ENCODE assay signal across 9 cellular contexts in the genomic region with DNA sequence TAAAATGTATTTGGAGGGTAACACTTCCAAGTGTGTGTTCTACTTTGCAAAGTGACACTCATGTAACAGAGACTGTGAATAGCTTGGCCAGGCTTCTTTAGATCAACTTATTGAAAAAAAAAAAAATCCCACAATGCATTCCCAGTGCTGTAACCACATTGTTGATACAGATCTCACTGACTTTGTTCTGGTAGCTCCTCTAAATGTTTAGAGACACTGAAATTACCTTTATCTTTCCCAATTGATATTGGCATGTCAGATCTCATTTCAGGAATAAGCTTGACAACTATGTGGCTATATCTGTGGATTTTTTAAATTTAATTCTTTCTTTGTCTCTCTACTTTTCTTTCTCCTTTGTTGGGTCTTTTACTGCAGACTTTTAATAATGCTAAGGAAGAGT.
"Had no signal": no experiment of that assay in that cellular context is flagged by ENCODE, and none has a peak within 500 bp of the region (broad histone marks: within the 10 kb centered on the region; RNA-seq: fewer than 3 reads in every experiment).

No MANE protein-coding gene starts in this region.

- H2AFZ ChIP-seq: GM23248, GM23338 had no signal

- DNase-seq: GM23248, GOT3, H7, H9, HCEC 1CT, HFFc6 had no signal

- ATAC-seq: GM23338, HCT116 had no signal

- H3K9ac ChIP-seq: GM23248 had no signal

- H3K27ac ChIP-seq: GM23248 had no signal

- H3K4me1 ChIP-seq: HAP-1 had no signal

- H3K4me3 ChIP-seq: GM23248, GM23338, HAP-1 had no signal

- H3K36me3 ChIP-seq: HAP-1 had no signal

- H3K4me2 ChIP-seq: GM23338 had no signal

- H3K9me3 ChIP-seq: HAP-1 had no signal
